Comparison of ENCODE assay signal across 8 cellular contexts in the genomic region with DNA sequence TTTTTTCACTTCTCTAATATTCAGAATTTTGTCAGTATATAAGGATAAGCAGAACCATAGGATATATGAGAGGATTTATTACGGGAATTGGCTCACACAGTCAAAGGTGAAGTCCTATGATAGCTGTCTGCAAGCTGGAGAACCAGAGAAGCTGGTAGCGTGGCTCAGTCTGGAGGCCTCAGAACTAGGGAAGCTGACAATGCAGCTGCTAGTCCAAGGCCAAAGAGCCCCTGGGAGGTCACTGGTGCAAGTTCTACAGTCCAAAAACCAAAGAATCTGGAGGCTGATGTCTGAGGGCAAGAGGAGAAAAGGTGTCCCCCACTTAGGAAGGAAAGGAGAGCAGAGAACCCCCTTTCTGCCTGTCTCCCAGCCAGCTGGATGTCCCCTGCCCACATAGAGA.
"Had no signal": no experiment of that assay in that cellular context is flagged by ENCODE, and none has a peak within 500 bp of the region (broad histone marks: within the 10 kb centered on the region; RNA-seq: fewer than 3 reads in every experiment).

No MANE protein-coding gene starts in this region.

- ATAC-seq: GM12878 had no signal

- H3K4me3 ChIP-seq: GM12878 had no signal

- FAIRE-seq: G401.6, GM12878, GM12891, GM12892, GM18507, GM19239 had no signal

- DNase-seq: GDM1, GF-D8 had no signal
